25 cellular contexts compared by ENCODE assay signal in genomic region chr7:90603346-90603745, GRCh38.
"Had no signal": no experiment of that assay in that cellular context is flagged by ENCODE, and none has a peak within 500 bp of the region (broad histone marks: within the 10 kb centered on the region; RNA-seq: fewer than 3 reads in every experiment).

No MANE protein-coding gene starts in this region.

- H3K4me2 ChIP-seq: PC-9 had no signal

- H3K27me3 ChIP-seq: Peyer's patch, SJSA1 had no signal

- H2AFZ ChIP-seq: PC-9 had no signal

- H3K27ac ChIP-seq: PC-9, Peyer's patch, SJSA1, SK-N-MC had no signal

- H3K36me3 ChIP-seq: Peyer's patch had no signal

- H3K9me3 ChIP-seq: Peyer's patch, SJSA1 had no signal

- H3K4me3 ChIP-seq: PC-9, Peyer's patch, SJSA1, SK-N-MC had no signal

- H3K4me1 ChIP-seq: Peyer's patch had no signal

- FAIRE-seq: HepG2 had no signal

- ATAC-seq: HepG2 had no signal

- DNase-seq: IMR-90; Karpas-422; KG1; MM.1S; NCI-H1092 treated with DMSO at 0.1 percent for 48 hours; NCI-H1436; NCI-H187; NCI-H2029; NCI-H2081 treated with DMSO at 0.1 percent for 48 hours; NCI-H2171; NCI-H226; NCI-H446; NCI-H510A; NCI-H524 treated with DMSO at 0.1 percent for 48 hours; NCI-H774; NK-92 treated with Interleukin-12 subunit alpha and Interleukin-12 subunit beta, amount 100 ng/mL, for 24 hours; OCI-M1; PC-9; Peyer's patch; Right ventricle myocardium superior; SIG-M5; T-helper 2 cell had no signal
